Comparison of ENCODE assay signal across 15 cellular contexts in genomic region chr13:112825071-112825470, GRCh38.
"Had no signal": no experiment of that assay in that cellular context is flagged by ENCODE, and none has a peak within 500 bp of the region (broad histone marks: within the 10 kb centered on the region; RNA-seq: fewer than 3 reads in every experiment).

No MANE protein-coding gene starts in this region.

- H3K9me3 Mint-ChIP-seq: dendritic cell treated with granulocyte-macrophage colony-stimulating factor and Interleukin-4, amounts not matched to agents 40 ng/mL and 50 ng/mL, for 4 days; naive B cell; nephron had no signal

- H3K27ac Mint-ChIP-seq: dendritic cell treated with granulocyte-macrophage colony-stimulating factor and Interleukin-4, amounts not matched to agents 40 ng/mL and 50 ng/mL, for 4 days; nephron had no signal

- DNase-seq: foreskin melanocyte; hypothalamus; kidney glomerular epithelial cell; mesendoderm; naive B cell; posterior cingulate gyrus; small intestine; stimulated activated CD4-positive, alpha-beta T cell treated with anti-CD3 and anti-CD28 coated beads, Interleukin-12 subunit alpha, Interleukin-12 subunit beta, amount 100 ng/mL, for 4 hours; stimulated activated naive CD4-positive, alpha-beta T cell; trophoblast cell had no signal

- FAIRE-seq: colon, islet of Langerhans, small intestine, urothelium cell line had no signal

- H3K27me3 Mint-ChIP-seq: dendritic cell treated with granulocyte-macrophage colony-stimulating factor and Interleukin-4, amounts not matched to agents 40 ng/mL and 50 ng/mL, for 4 days; naive B cell had no signal

- H3K4me1 Mint-ChIP-seq: naive B cell, nephron had no signal

- H3K4me3 Mint-ChIP-seq: dendritic cell treated with granulocyte-macrophage colony-stimulating factor and Interleukin-4, amounts not matched to agents 40 ng/mL and 50 ng/mL, for 4 days; naive B cell; nephron had no signal
